Comparison of ENCODE assay signal across 25 cellular contexts in the genomic region with DNA sequence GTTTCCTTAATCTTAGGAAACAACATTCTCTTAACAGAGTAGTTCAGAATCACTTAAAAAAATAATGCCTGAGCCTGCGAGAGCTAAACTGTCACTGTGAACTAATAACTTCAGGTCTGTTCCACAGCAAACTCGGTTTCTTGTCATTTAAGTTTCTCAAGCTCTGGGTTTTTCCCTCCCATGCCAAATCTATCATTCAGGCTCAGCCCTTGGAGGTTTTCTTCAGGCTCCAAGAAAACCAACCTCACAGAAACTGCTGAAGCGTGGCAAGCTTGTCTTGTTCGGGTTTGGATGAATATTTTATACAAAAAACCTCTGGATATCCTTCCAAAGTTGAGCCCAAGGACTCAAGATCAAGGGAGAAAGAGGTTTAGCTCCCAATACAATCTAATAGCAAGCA.
"Had no signal": no experiment of that assay in that cellular context is flagged by ENCODE, and none has a peak within 500 bp of the region (broad histone marks: within the 10 kb centered on the region; RNA-seq: fewer than 3 reads in every experiment).

No MANE protein-coding gene starts in this region.

- H3K27ac Mint-ChIP-seq: activated CD8-positive, alpha-beta T cell treated with anti-CD3 and anti-CD28 coated beads, Interleukin-2, amount 10 ng/mL, durations not matched to agents 7 days and 5 days; activated naive CD8-positive, alpha-beta T cell; T-helper 17 cell; WTC11 had no signal

- H3K36me3 ChIP-seq: breast epithelium, MG63 had no signal

- H3K4me3 Mint-ChIP-seq: activated CD8-positive, alpha-beta T cell treated with anti-CD3 and anti-CD28 coated beads, Interleukin-2, amount 10 ng/mL, durations not matched to agents 7 days and 5 days; activated naive CD8-positive, alpha-beta T cell; activated T-cell treated with anti-CD3 and anti-CD28 coated beads, Interleukin-2, amount 50 U/mL, for 4 hours; T-helper 17 cell; WTC11 had no signal

- FAIRE-seq: RCC 7860 had no signal

- H3K4me3 ChIP-seq: breast epithelium, MG63 had no signal

- H3K27me3 Mint-ChIP-seq: activated naive CD8-positive, alpha-beta T cell had no signal

- H3K27me3 ChIP-seq: breast epithelium, MG63 had no signal

- DNase-seq: activated CD4-positive, alpha-beta T cell treated with anti-CD3 and anti-CD28 coated beads for 48 hours; activated CD4-positive, alpha-beta T cell treated with anti-CD3 and anti-CD28 coated beads, Interleukin-2, amount 50 U/mL, for 4 hours; activated CD4-positive, CD25-positive, alpha-beta regulatory T cell treated with anti-CD3 and anti-CD28 coated beads, Interleukin-2, amount 50 U/mL, for 72 hours; activated CD8-positive, alpha-beta T cell treated with anti-CD3 and anti-CD28 coated beads, Interleukin-2, amount 10 ng/mL, durations not matched to agents 7 days and 5 days; activated effector memory CD4-positive, alpha-beta T cell treated with anti-CD3 and anti-CD28 coated beads, Interleukin-2, amount 50 U/mL, for 16 hours; activated naive CD4-positive, alpha-beta T cell treated with Interleukin-2 at 50 U/mL for 16 hours; activated T-cell treated with anti-CD3 and anti-CD28 coated beads, Interleukin-2, amount 50 U/mL, for 4 hours; central memory CD4-positive, alpha-beta T cell; MG63; MV-4-11; NCI-H1092 treated with DMSO at 0.1 percent for 48 hours; NCI-H1417 treated with DMSO at 0.1 percent for 48 hours; NCI-H1694; NCI-H2029 treated with DMSO at 0.1 percent for 48 hours; NCI-H345; NCI-H510A; NCI-H69; NK-92 treated with Interleukin-12 subunit alpha and Interleukin-12 subunit beta, amount 100 ng/mL, for 24 hours; SHP77 treated with DMSO at 0.1 percent for 48 hours; T-helper 17 cell; T-helper 9 cell had no signal

- H3K4me1 ChIP-seq: breast epithelium had no signal

- H3K27ac ChIP-seq: breast epithelium had no signal

- ATAC-seq: activated CD8-positive, alpha-beta T cell treated with anti-CD3 and anti-CD28 coated beads, Interleukin-2, amount 10 ng/mL, durations not matched to agents 7 days and 5 days; activated T-cell treated with anti-CD3 and anti-CD28 coated beads, Interleukin-2, amount 50 U/mL, for 4 hours; T-helper 17 cell; WTC11 had no signal
